In the genomic region with DNA sequence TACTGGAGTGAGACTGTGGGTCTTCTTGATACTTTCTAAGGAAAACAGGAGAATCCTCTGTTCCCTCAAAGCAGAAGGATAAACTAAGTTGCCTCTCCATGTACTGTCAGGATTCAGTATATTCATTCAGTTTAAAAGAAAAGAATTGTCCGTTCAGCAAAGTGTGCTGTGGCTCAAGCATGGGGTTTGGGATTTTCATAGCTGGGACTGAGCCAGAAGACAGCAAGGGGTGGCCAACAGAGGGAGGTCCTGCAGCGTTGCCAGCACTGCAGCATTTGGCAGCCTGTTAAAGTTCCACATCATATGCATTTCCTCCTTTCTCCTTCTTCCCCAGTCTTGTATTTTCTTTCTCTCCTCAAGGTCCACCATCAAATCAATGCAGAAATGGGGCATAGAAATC, we compare ENCODE assay signal across 16 cellular contexts.
DNase-seq lines count a peak whose midpoint lies in the region; ATAC-seq and TF ChIP-seq lines count a peak whose summit lies in the region.
"Had no signal": no experiment of that assay in that cellular context is flagged by ENCODE, and none has a peak within 500 bp of the region (broad histone marks: within the 10 kb centered on the region; RNA-seq: fewer than 3 reads in every experiment).

No MANE protein-coding gene starts in this region.

- TF ChIP-seq CTCF in AG10803 (conservative IDR thresholded peaks at IDR 0.05; ENCODE audit: low read length): peak; percentile 29; the same call in 1 of the 2 replicates
- peak; percentile 35 for TF ChIP-seq CTCF in epithelial cell of proximal tubule (conservative IDR thresholded peaks at IDR 0.05; ENCODE audit: low read depth, low read length)

- in situ Hi-C loops in HAP-1 (cut with MboI; ENCODE audit: low sequenced_read_pairs): no loop called here

- no peaks in the 10 kb centered on the region for H3K27me3 ChIP-seq in HAP-1 (ENCODE audit: low read depth)
- H3K27me3 ChIP-seq: ascending aorta had no signal

- DNase-seq in AG10803 (ENCODE audit: low read depth) (peak; percentile 45), NCI-H69 (lab: John Stamatoyannopoulos, UW) (peak; percentile 15), epithelial cell of proximal tubule (ENCODE audit: low read depth) (no peak), left lobe of liver (ENCODE audit: low spot score) (no peak), HAP-1 (ENCODE audit: low spot score in 2 of 2) (no peak), H4 (ENCODE audit: low spot score) (no peak), middle frontal gyrus (ENCODE audit: extremely low spot score, low spot score) (no peak)
- DNase-seq in central memory CD4-positive, alpha-beta T cell: no peak
- DNase-seq: activated CD8-positive, alpha-beta T cell treated with anti-CD3 and anti-CD28 coated beads for 36 hours; Karpas-422; NCI-H1694; SHP77 treated with DMSO at 0.1 percent for 48 hours; stimulated activated CD4-positive, alpha-beta T cell treated with anti-CD3 and anti-CD28 coated beads, Interleukin-2, amount 100 ng/mL, for 48 hours had no signal

- H3K36me3 ChIP-seq in HAP-1 (replicated peaks): peaks cover 27% of the 10 kb centered on the region
- H3K36me3 ChIP-seq: ascending aorta, prostate gland had no signal

- no peak overlapping the region for H3K4me3 ChIP-seq in AG10803 (ENCODE audit: low read length)
- H3K4me3 ChIP-seq in epithelial cell of proximal tubule (ENCODE audit: low read depth, low read length): no peak overlapping the region
- no peak overlapping the region for H3K4me3 ChIP-seq in HAP-1
- H3K4me3 ChIP-seq: ascending aorta, prostate gland had no signal

- peak; percentile 26 for ATAC-seq in left lobe of liver
- ATAC-seq: activated CD8-positive, alpha-beta T cell treated with anti-CD3 and anti-CD28 coated beads for 36 hours; stimulated activated memory B cell treated with anti-CD40 and anti-IgM and Interleukin-4, amounts not matched to agents 10 μg/mL and 1 μg/mL and 100 μg/mL, for 72 hours had no signal

- peaks cover 2% of the 10 kb centered on the region for H3K4me1 ChIP-seq in HAP-1
- H3K4me1 ChIP-seq: ascending aorta, prostate gland had no signal

- no peaks in the 10 kb centered on the region for H3K9me3 ChIP-seq in HAP-1
- H3K9me3 ChIP-seq: ascending aorta, prostate gland had no signal

Comparison
In these comparisons a context has a peak if more than half of its experiments do, and no peak if none do; other contexts are left out.
1. DNase-seq: peak in AG10803 (single experiment) and NCI-H69 (single experiment); none in epithelial cell of proximal tubule (single experiment), left lobe of liver (single experiment), HAP-1 (0 of 2), H4 (single experiment), central memory CD4-positive, alpha-beta T cell (single experiment) and middle frontal gyrus (single experiment).